In the genomic region with DNA sequence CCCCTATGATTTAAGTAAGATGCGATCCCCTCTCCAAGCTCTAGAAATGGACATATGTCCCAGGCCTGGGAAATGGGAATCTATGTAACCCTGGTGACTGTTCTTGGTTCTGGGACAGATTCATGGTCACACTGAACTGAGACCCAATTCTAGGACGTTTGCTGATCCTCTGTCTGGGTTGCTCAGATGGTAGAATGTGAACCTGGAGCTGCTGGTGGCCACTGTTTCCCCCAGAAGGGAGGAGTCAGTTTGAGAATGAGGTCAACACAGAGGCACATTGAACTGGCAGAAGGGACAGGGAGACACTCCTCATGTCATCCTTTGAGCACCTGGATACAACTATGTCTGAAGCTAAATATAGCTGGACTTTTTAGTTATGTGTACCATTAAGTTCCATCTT, we compare ENCODE assay signal across 12 cellular contexts. TPM values are rescaled to one million over a fixed set of nuclear protein-coding genes. Genes with fewer than 3 reads are reported as not detected.
"Had no signal": no experiment of that assay in that cellular context is flagged by ENCODE, and none has a peak within 500 bp of the region (broad histone marks: within the 10 kb centered on the region; RNA-seq: fewer than 3 reads in every experiment).

No MANE protein-coding gene starts in this region.

- DNase-seq: GM23248, GOT3, H7, HFFc6, IMR-90, KBM-7 had no signal

- H3K4me3 Mint-ChIP-seq: HFFc6 had no signal

- H3K36me3 ChIP-seq: HAP-1 had no signal

- H3K9me3 ChIP-seq: HAP-1 had no signal

- H3K27ac Mint-ChIP-seq: HFFc6 had no signal

- H3K4me3 ChIP-seq: GM23248, HAP-1 had no signal

- ATAC-seq: HCT116 had no signal

- H3K27ac ChIP-seq: GM23248, KMS-11 had no signal

- FAIRE-seq: HTR-8/SVneo had no signal

- H3K4me2 ChIP-seq: KMS-11 had no signal

- H3K9me3 Mint-ChIP-seq: HFFc6 had no signal

RNA-seq across cellular contexts. Expression of a gene that starts 29.1 kb away (rescaled TPM):
- total RNA-seq: GM23248, H4, H7, HFFc6, HT-29, IMR-90 had no signal
- polyA plus RNA-seq: GM23248, IMR-90 had no signal

RNA-seq across cellular contexts. Expression of a gene that starts 49.3 kb away (rescaled TPM):
- total RNA-seq: GM23248 had no signal

RNA-seq across cellular contexts. Expression of a gene that starts 56.4 kb away (rescaled TPM):
- total RNA-seq: GM23248, HT-29, IMR-90 had no signal
- polyA plus RNA-seq: GM23248 had no signal
